ENCODE assay signal across 23 cellular contexts in the genomic region with DNA sequence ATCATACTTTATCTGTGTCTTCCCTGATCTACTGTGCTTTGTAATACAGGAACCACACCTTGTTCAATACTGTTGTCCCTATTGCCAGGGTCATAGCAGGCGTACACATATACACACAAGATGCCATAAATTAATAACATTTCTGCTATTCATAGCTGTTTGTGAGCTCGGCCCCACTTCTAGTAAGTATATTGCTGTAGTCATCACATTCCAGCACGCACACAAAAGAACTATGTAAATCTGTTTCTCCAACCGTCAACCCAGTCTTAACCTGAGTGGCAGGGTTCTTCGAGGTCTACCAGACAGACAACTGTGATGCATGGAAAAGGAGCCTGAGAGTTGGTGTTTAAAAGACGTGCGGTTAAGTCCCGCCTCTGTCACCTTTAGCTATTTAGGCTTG. TPM values are rescaled to one million over a fixed set of nuclear protein-coding genes. Genes with fewer than 3 reads are reported as not detected.
"Had no signal": no experiment of that assay in that cellular context is flagged by ENCODE, and none has a peak within 500 bp of the region (broad histone marks: within the 10 kb centered on the region; RNA-seq: fewer than 3 reads in every experiment).

No MANE protein-coding gene starts in this region.

- H3K4me1 Mint-ChIP-seq: T-cell had no signal

- DNase-seq: Karpas-422, KG1, MG63, NCI-H1092 treated with DMSO at 0.1 percent for 48 hours, NCI-H1417, NCI-H146, NCI-H1694 treated with DMSO at 0.1 percent for 48 hours, NCI-H1930, NCI-H2081, NCI-H2107, NCI-H2227 treated with DMSO at 0.1 percent for 48 hours, NCI-H524, NCI-H69, NCI-H774, Right ventricle myocardium superior, RPMI8226, SIG-M5, SK-N-SH, SW 1271, T-cell had no signal

- H3K9me3 Mint-ChIP-seq: T-cell had no signal

- H3K4me1 ChIP-seq: SJSA1 had no signal

- H3K9me2 ChIP-seq: SK-N-SH had no signal

- H3K27ac ChIP-seq: SJSA1 had no signal

- H3K9me3 ChIP-seq: SJSA1, SK-N-SH had no signal

- H3K27me3 ChIP-seq: MG63 had no signal

- H3K36me3 Mint-ChIP-seq: T-cell had no signal

- H3K36me3 ChIP-seq: MG63, SJSA1 had no signal

- H3K4me3 ChIP-seq: MG63, SJSA1 had no signal

- H3K4me2 ChIP-seq: SK-N-SH had no signal

- H3K27ac Mint-ChIP-seq: T-cell had no signal

- H3K9ac ChIP-seq: SK-N-SH had no signal

- H3K4me3 Mint-ChIP-seq: T-cell had no signal

- ATAC-seq: T-cell had no signal

- FAIRE-seq: RCC 7860 had no signal

RNA-seq across cellular contexts. Expression of gene CACNB2, which starts 5.7 kb away (rescaled TPM):
- total RNA-seq: HT1080, SJSA1, T-cell had no signal
